Comparison of ENCODE assay signal across 8 cellular contexts in genomic region chr2:232230557-232230956, GRCh38.
DNase-seq lines count a peak whose midpoint lies in the region; ATAC-seq and TF ChIP-seq lines count a peak whose summit lies in the region.

No MANE protein-coding gene starts in this region.

- POLR2A ChIA-PET in HEK293T (lab: Yijun Ruan, JAX), result no interaction called here
- POLR2A ChIA-PET in activated CD4-positive, alpha-beta memory T cell treated with anti-CD3 and anti-CD28 coated beads for 36 hours (lab: Charles Lee), result no interaction called here

- no peak overlapping the region for H3K4me3 ChIP-seq in kidney epithelial cell (ENCODE audit: low read depth, low read length)

- no peaks in the 10 kb centered on the region for H3K36me3 Mint-ChIP-seq in activated CD4-positive, alpha-beta memory T cell treated with anti-CD3 and anti-CD28 coated beads for 36 hours

- peak; percentile 18 for TF ChIP-seq CTCF in kidney epithelial cell (IDR thresholded peaks at IDR 0.05; ENCODE audit: insufficient read depth, low read length, poor library complexity, severe bottlenecking)

- H3K9me3 Mint-ChIP-seq in activated CD4-positive, alpha-beta memory T cell treated with anti-CD3 and anti-CD28 coated beads for 36 hours, result no peaks in the 10 kb centered on the region

- ATAC-seq in HG03175 (IDR thresholded peaks at IDR 0.05; ENCODE audit: unreplicated experiment), result no peak

- H3K36me3 ChIP-seq in kidney epithelial cell (ENCODE audit: control insufficient read depth, insufficient read depth, low read length), result no peaks in the 10 kb centered on the region

- no peaks in the 10 kb centered on the region for H3K27me3 Mint-ChIP-seq in activated CD4-positive, alpha-beta memory T cell treated with anti-CD3 and anti-CD28 coated beads for 36 hours

- no peak overlapping the region for H3K27ac Mint-ChIP-seq in activated CD4-positive, alpha-beta memory T cell treated with anti-CD3 and anti-CD28 coated beads for 36 hours

- H3K4me1 Mint-ChIP-seq in activated CD4-positive, alpha-beta memory T cell treated with anti-CD3 and anti-CD28 coated beads for 36 hours (ENCODE audit: low read depth), result peaks cover 11% of the 10 kb centered on the region

- H3K4me3 Mint-ChIP-seq in activated CD4-positive, alpha-beta memory T cell treated with anti-CD3 and anti-CD28 coated beads for 36 hours, result no peak overlapping the region

- no peaks in the 10 kb centered on the region for H3K27me3 ChIP-seq in kidney epithelial cell (ENCODE audit: control insufficient read depth, insufficient read depth, low read length)

- peak; percentile 13 for DNase-seq in COLO668 (lab: John Stamatoyannopoulos, UW; ENCODE audit: unreplicated experiment)
- peak; percentile 31 for DNase-seq in HEK293T (ENCODE audit: extremely low spot score)
- DNase-seq in activated CD4-positive, alpha-beta memory T cell treated with anti-CD3 and anti-CD28 coated beads for 36 hours, result peak; percentile 46
- no peak for DNase-seq in kidney epithelial cell (ENCODE audit: low read depth)
- DNase-seq in T-helper 1 cell, result no peak
- no peak for DNase-seq in NCI-H1105 (lab: John Stamatoyannopoulos, UW)
- no peak for DNase-seq in NCI-H748 treated with DMSO at 0.1 percent for 48 hours (lab: John Stamatoyannopoulos, UW)

- intact Hi-C loops in activated CD4-positive, alpha-beta memory T cell treated with anti-CD3 and anti-CD28 coated beads for 36 hours (cut with micrococcal nuclease), result loop anchor here (5.0 kb wide), 2 partner anchors 303 to 323 kb away; partner anchors contain the start of gene NPPC

- CTCF ChIA-PET in HEK293T (lab: Yijun Ruan, JAX), result interaction anchor here (0.7 kb wide), 1 partner anchor 9 kb away, joined by 3 read pairs; no protein-coding TSS in a partner anchor
- CTCF ChIA-PET in activated CD4-positive, alpha-beta memory T cell treated with anti-CD3 and anti-CD28 coated beads for 36 hours (lab: Charles Lee), result interaction anchor here (1.0 to 2.6 kb wide), 6 partner anchors 14 to 324 kb away, joined by 3 to 16 read pairs (median 4); partner anchors contain the start of gene NPPC

TF ChIP-seq in HEK293T, 16 proteins besides CTCF, POLR2A, EP300 and RAD21:
- TF ChIP-seq TARDBP (IDR thresholded peaks at IDR 0.05) (no peak), PKNOX1 (IDR thresholded peaks at IDR 0.05) (no peak), LEF1 (IDR thresholded peaks at IDR 0.05; ENCODE audit: borderline replicate concordance) (no peak), FOXM1 (IDR thresholded peaks at IDR 0.05; ENCODE audit: borderline replicate concordance) (no peak), SUZ12 (IDR thresholded peaks at IDR 0.05) (no peak), FOXK2 (IDR thresholded peaks at IDR 0.05) (no peak), FOXA1 (IDR thresholded peaks at IDR 0.05) (no peak), NFRKB (IDR thresholded peaks at IDR 0.05) (no peak), ZNF384 (IDR thresholded peaks at IDR 0.05) (no peak), ARNT (IDR thresholded peaks at IDR 0.05) (no peak), HDGF (IDR thresholded peaks at IDR 0.05; ENCODE audit: borderline replicate concordance) (no peak), L3MBTL2 (conservative IDR thresholded peaks at IDR 0.05) (no peak), ELF4 (IDR thresholded peaks at IDR 0.05) (no peak), SP1 (IDR thresholded peaks at IDR 0.05) (no peak), BHLHE40 (IDR thresholded peaks at IDR 0.05; ENCODE audit: borderline replicate concordance) (no peak)

Comparison
In these comparisons a context has a peak if more than half of its experiments do, and no peak if none do; other contexts are left out.
1. DNase-seq: peak in COLO668 (single experiment), HEK293T (single experiment) and activated CD4-positive, alpha-beta memory T cell treated with anti-CD3 and anti-CD28 coated beads for 36 hours (single experiment); none in kidney epithelial cell (single experiment), T-helper 1 cell (0 of 5), NCI-H1105 (single experiment) and NCI-H748 treated with DMSO at 0.1 percent for 48 hours (single experiment).